8 cellular contexts compared by ENCODE assay signal in genomic region chr7:21352540-21353387, GRCh38.
DNase-seq lines count a peak whose midpoint lies in the region; ATAC-seq and TF ChIP-seq lines count a peak whose summit lies in the region.

No MANE protein-coding gene starts in this region.

- DNase-seq in activated naive CD4-positive, alpha-beta T cell treated with anti-CD3 and anti-CD28 coated beads, Interleukin-2, amount 50 U/mL, for 72 hours (ENCODE audit: low spot score in 2 of 2), result no peak
- DNase-seq in NCI-H1417 (lab: John Stamatoyannopoulos, UW) (no peak), NCI-H2107 treated with DMSO at 0.1 percent for 48 hours (lab: John Stamatoyannopoulos, UW; ENCODE audit: unreplicated experiment) (no peak), cerebellar cortex (ENCODE audit: low spot score) (no peak), PC-9 (no peak)

- peaks cover 0 to 4% of the 10 kb centered on the region in 2 donors for H3K36me3 Mint-ChIP-seq in activated naive CD4-positive, alpha-beta T cell treated with anti-CD3 and anti-CD28 coated beads, Interleukin-2, amount 50 U/mL, for 72 hours

- POLR2A ChIA-PET in PC-9 (lab: Charles Lee; ENCODE audit: unreplicated experiment), result no interaction called here

- no peaks in the 10 kb centered on the region for H4K20me1 ChIP-seq in PC-9 (ENCODE audit: insufficient read depth)

- H3K9me3 Mint-ChIP-seq in activated naive CD4-positive, alpha-beta T cell treated with anti-CD3 and anti-CD28 coated beads, Interleukin-2, amount 50 U/mL, for 72 hours, result peaks cover 4 to 6% of the 10 kb centered on the region in 2 donors

- peak overlapping the region; percentile 51 to 86 for H3K27ac Mint-ChIP-seq in activated naive CD4-positive, alpha-beta T cell treated with anti-CD3 and anti-CD28 coated beads, Interleukin-2, amount 50 U/mL, for 72 hours

- H3K4me2 ChIP-seq in PC-9, result no peak overlapping the region

- no peak for TF ChIP-seq CTCF in PC-9 (conservative IDR thresholded peaks at IDR 0.05)

- no peaks in the 10 kb centered on the region for H3K9me2 ChIP-seq in PC-9 (ENCODE audit: insufficient read depth)

- intact Hi-C loops in PC-9 (cut with micrococcal nuclease; ENCODE audit: unreplicated experiment), result no loop called here

- BruUV-seq in PC-9 (replicated peaks; lab: Mats Ljungman, UMichigan), result no TSS peak

- H3K4me1 ChIP-seq in PC-9 (replicated peaks; ENCODE audit: insufficient read depth), result peaks cover 13% of the 10 kb centered on the region

- no peaks in the 10 kb centered on the region for H3K36me3 ChIP-seq in PC-9 (ENCODE audit: low read depth)

- no peaks in the 10 kb centered on the region for H3K9me3 ChIP-seq in PC-9 (ENCODE audit: insufficient read depth, low read depth)

- no peaks in the 10 kb centered on the region for H3K79me2 ChIP-seq in PC-9 (ENCODE audit: low read depth)

- peak; percentile 74 for ATAC-seq in GM21367 (IDR thresholded peaks at IDR 0.05; ENCODE audit: unreplicated experiment)
- peak; percentile 72 for ATAC-seq in HG03521 (IDR thresholded peaks at IDR 0.05; ENCODE audit: unreplicated experiment)
- ATAC-seq in activated naive CD4-positive, alpha-beta T cell treated with anti-CD3 and anti-CD28 coated beads, Interleukin-2, amount 50 U/mL, for 72 hours, result peak; percentile 77 to 82

- H3K27ac ChIP-seq in PC-9, result no peak overlapping the region

- peaks cover 11% of the 10 kb centered on the region; the same call in 1 of the 2 replicates for H3F3A ChIP-seq in PC-9 (ENCODE audit: insufficient read depth, low read depth)

- no peak overlapping the region for H2AFZ ChIP-seq in PC-9

- CTCF ChIA-PET in PC-9 (lab: Charles Lee), result no interaction called here

- H3K4me3 ChIP-seq in GM08714 (ENCODE audit: low read length) (peak overlapping the region; percentile 42; the same call in 1 of the 2 replicates), PC-9 (no peak overlapping the region)

- H3K27me3 ChIP-seq in PC-9 (ENCODE audit: insufficient read depth, low read depth), result peaks cover 7% of the 10 kb centered on the region; the same call in 1 of the 2 replicates
